ENCODE assay signal across 8 cellular contexts in genomic region chr3:13018561-13019242, GRCh38. TPM values are rescaled to one million over a fixed set of nuclear protein-coding genes. Genes with fewer than 3 reads are reported as not detected.
DNase-seq lines count a peak whose midpoint lies in the region; ATAC-seq and TF ChIP-seq lines count a peak whose summit lies in the region.

No MANE protein-coding gene starts in this region.

- H3K4me3 ChIP-seq in AG10803 (ENCODE audit: low read length) = peak overlapping the region; percentile 47
- no peak overlapping the region for H3K4me3 ChIP-seq in Loucy (ENCODE audit: low read length, poor library complexity, severe bottlenecking)
- peak overlapping the region; percentile 15 to 34 (median 26) for H3K4me3 ChIP-seq in esophagus muscularis mucosa
- no peak overlapping the region for H3K4me3 ChIP-seq in lower leg skin (ENCODE audit: low read depth, poor library complexity, severe bottlenecking)

- peaks cover 79% of the 10 kb centered on the region for H3K79me2 ChIP-seq in Loucy (ENCODE audit: insufficient read depth, low read length)

- H3K4me1 Mint-ChIP-seq in neural crest cell = peaks cover 38% of the 10 kb centered on the region
- peaks cover 18% of the 10 kb centered on the region for H3K4me1 Mint-ChIP-seq in activated T-helper 17 cell treated with anti-CD3 and anti-CD28 coated beads, Interleukin-2, amount 50 U/mL, for 72 hours

- no peaks in the 10 kb centered on the region for H3K27me3 Mint-ChIP-seq in neural crest cell (ENCODE audit: low read depth)
- no peaks in the 10 kb centered on the region for H3K27me3 Mint-ChIP-seq in activated T-helper 17 cell treated with anti-CD3 and anti-CD28 coated beads, Interleukin-2, amount 50 U/mL, for 72 hours

- H3F3A ChIP-seq in Loucy (ENCODE audit: low read depth) = peaks cover 14% of the 10 kb centered on the region; the same call in 1 of the 2 replicates

- TF ChIP-seq CTCF in AG10803 (conservative IDR thresholded peaks at IDR 0.05; ENCODE audit: low read length) (no peak), Loucy (conservative IDR thresholded peaks at IDR 0.05; ENCODE audit: low read length) (no peak), esophagus muscularis mucosa (IDR thresholded peaks at IDR 0.05) (no peak), neural crest cell (conservative IDR thresholded peaks at IDR 0.05) (no peak), lower leg skin (IDR thresholded peaks at IDR 0.05) (no peak)

- TF ChIP-seq POLR2A in esophagus muscularis mucosa (IDR thresholded peaks at IDR 0.05; ENCODE audit: low read depth) (no peak), lower leg skin (IDR thresholded peaks at IDR 0.05) (no peak)

- H3K9me3 ChIP-seq in Loucy (ENCODE audit: insufficient read depth, low read depth, low read length) (no peaks in the 10 kb centered on the region), esophagus muscularis mucosa (no peaks in the 10 kb centered on the region)

- no peak for DNase-seq in AG10803 (ENCODE audit: low read depth)
- no peak for DNase-seq in esophagus muscularis mucosa (ENCODE audit: extremely low spot score)
- no peak for DNase-seq in neural crest cell (ENCODE audit: low read depth, low spot score)
- DNase-seq in NCI-H2171 treated with DMSO at 0.1 percent for 48 hours (lab: John Stamatoyannopoulos, UW) = no peak
- DNase-seq in lower leg skin (ENCODE audit: low spot score in 2 of 2) = no peak
- DNase-seq in NCI-H146 treated with DMSO at 0.1 percent for 48 hours (lab: John Stamatoyannopoulos, UW; ENCODE audit: unreplicated experiment) = no peak

- H3K27me3 ChIP-seq in Loucy (ENCODE audit: insufficient read depth, low read length, poor library complexity, severe bottlenecking) (no peaks in the 10 kb centered on the region), esophagus muscularis mucosa (no peaks in the 10 kb centered on the region)

- H3K27ac Mint-ChIP-seq in neural crest cell (ENCODE audit: unreplicated experiment) = peak overlapping the region; percentile 43
- H3K27ac Mint-ChIP-seq in activated T-helper 17 cell treated with anti-CD3 and anti-CD28 coated beads, Interleukin-2, amount 50 U/mL, for 72 hours = no peak overlapping the region

- H2AFZ ChIP-seq in Loucy (ENCODE audit: low read length) = no peak overlapping the region

- H3K36me3 ChIP-seq in Loucy (ENCODE audit: insufficient read depth, low read length) (no peaks in the 10 kb centered on the region), esophagus muscularis mucosa (no peaks in the 10 kb centered on the region)

- no peaks in the 10 kb centered on the region for H3K36me3 Mint-ChIP-seq in neural crest cell (ENCODE audit: low read depth)
- H3K36me3 Mint-ChIP-seq in activated T-helper 17 cell treated with anti-CD3 and anti-CD28 coated beads, Interleukin-2, amount 50 U/mL, for 72 hours (ENCODE audit: low read depth) = peaks cover 2% of the 10 kb centered on the region

- 56% methylated on average over 4 of the region's 15 CpGs for WGBS in esophagus muscularis mucosa
- 45 to 52% methylated on average over 12 to 15 of the region's 15 CpGs for WGBS in lower leg skin, 2 donors

- H3K27ac ChIP-seq in esophagus muscularis mucosa (replicated peaks in 1 of 4) = peak overlapping the region in 3 of 4 donors; percentile 30 to 41 (median 34)

- H3K4me2 ChIP-seq in Loucy (ENCODE audit: low read depth, low read length, poor library complexity, severe bottlenecking) = peak overlapping the region; percentile 89

- intact Hi-C loops in esophagus muscularis mucosa (cut with DNase I) (no loop called here), lower leg skin (cut with DNase I; ENCODE audit: low total_unique reads) (no loop called here)

- TF ChIP-seq EP300 in esophagus muscularis mucosa (IDR thresholded peaks at IDR 0.05) = no peak

- peak overlapping the region; percentile 95 for H3K9ac ChIP-seq in Loucy (ENCODE audit: low read depth, low read length, poor library complexity, severe bottlenecking)

- H3K9me2 ChIP-seq in Loucy (replicated peaks; ENCODE audit: low read depth, low read length) = no peaks in the 10 kb centered on the region

- no peaks in the 10 kb centered on the region for H4K20me1 ChIP-seq in Loucy (ENCODE audit: insufficient read depth, low read length, poor library complexity, severe bottlenecking)

- no peak overlapping the region for H3K4me3 Mint-ChIP-seq in neural crest cell
- no peak overlapping the region for H3K4me3 Mint-ChIP-seq in activated T-helper 17 cell treated with anti-CD3 and anti-CD28 coated beads, Interleukin-2, amount 50 U/mL, for 72 hours

- H3K4me1 ChIP-seq in Loucy (ENCODE audit: insufficient read depth, low read length, poor library complexity, severe bottlenecking) = peaks cover 94% of the 10 kb centered on the region
- peaks cover 60 to 83% (median 78%) of the 10 kb centered on the region in 4 donors for H3K4me1 ChIP-seq in esophagus muscularis mucosa

- H3K9me3 Mint-ChIP-seq in neural crest cell = no peaks in the 10 kb centered on the region
- no peaks in the 10 kb centered on the region for H3K9me3 Mint-ChIP-seq in activated T-helper 17 cell treated with anti-CD3 and anti-CD28 coated beads, Interleukin-2, amount 50 U/mL, for 72 hours

- ATAC-seq in activated T-helper 17 cell treated with anti-CD3 and anti-CD28 coated beads, Interleukin-2, amount 50 U/mL, for 72 hours (replicated peaks) = no peak

RNA-seq across cellular contexts. Expression of gene IQSEC1, which starts 54.5 kb away (rescaled TPM):
- total RNA-seq in esophagus muscularis mucosa (10 to 100 TPM; 56.1 to 99.5 (median 78.2) TPM), neural crest cell (31.3 and 32.1 TPM in 2 replicates), lower leg skin (10 to 100 TPM; 31.9 to 35.8 (median 34.8) TPM)
- 10 to 100 TPM; 38.0 to 62.9 TPM for total RNA-seq in activated T-helper 17 cell treated with anti-CD3 and anti-CD28 coated beads, Interleukin-2, amount 50 U/mL, for 72 hours

Comparison
In these comparisons a context has a peak if more than half of its experiments do, and no peak if none do; other contexts are left out.
1. H3K4me3 ChIP-seq: peak in AG10803 (single experiment) and esophagus muscularis mucosa (4 of 4); none in Loucy (single experiment) and lower leg skin (single experiment).